Comparison of ENCODE assay signal across 12 cellular contexts in genomic region chr22:45235851-45236342, GRCh38. TPM values are rescaled to one million over a fixed set of nuclear protein-coding genes. Genes with fewer than 3 reads are reported as not detected.
A peak's percentile ranks its signal among the peaks of the same experiment; 100 is the strongest.
DNase-seq lines count a peak whose midpoint lies in the region; ATAC-seq, FAIRE-seq and TF ChIP-seq lines count a peak whose summit lies in the region.
"Had no signal": no experiment of that assay in that cellular context is flagged by ENCODE, and none has a peak within 500 bp of the region (broad histone marks: within the 10 kb centered on the region; RNA-seq: fewer than 3 reads in every experiment).

No MANE protein-coding gene starts in this region.

- H3K27ac Mint-ChIP-seq in activated CD8-positive, alpha-beta memory T cell treated with anti-CD3 and anti-CD28 coated beads, Interleukin-2, amount 10 ng/mL, durations not matched to agents 7 days and 5 days, result peak overlapping the region; percentile 70
- H3K27ac Mint-ChIP-seq in activated B cell treated with CpG ODN at 0.5 μM for 24 hours (peak overlapping the region; percentile 88), Calu3 (ENCODE audit: unreplicated experiment) (no peak overlapping the region)

- H3K27me3 Mint-ChIP-seq in activated CD8-positive, alpha-beta memory T cell treated with anti-CD3 and anti-CD28 coated beads, Interleukin-2, amount 10 ng/mL, durations not matched to agents 7 days and 5 days, result no peaks in the 10 kb centered on the region
- H3K27me3 Mint-ChIP-seq in activated B cell treated with CpG ODN at 0.5 μM for 24 hours (no peaks in the 10 kb centered on the region), Calu3 (ENCODE audit: unreplicated experiment) (no peaks in the 10 kb centered on the region)

- no CpG with 5 or more reads among the region's 20 CpGs for WGBS in trophoblast cell (ENCODE audit: extremely low coverage, insufficient coverage, insufficient read length)

- H3K14ac ChIP-seq in trophoblast cell (ENCODE audit: low read length), result no peak overlapping the region

- no peak overlapping the region for H3K9ac ChIP-seq in trophoblast cell (ENCODE audit: low read length)

- H3K4ac ChIP-seq in trophoblast cell (ENCODE audit: low read depth, low read length), result no peak overlapping the region

- no peak overlapping the region for H3K4me3 ChIP-seq in trophoblast cell (ENCODE audit: low read depth, low read length)

- no peaks in the 10 kb centered on the region for H3K27me3 ChIP-seq in trophoblast cell (ENCODE audit: insufficient read depth, low read length)

- peaks cover 4% of the 10 kb centered on the region for H3K36me3 Mint-ChIP-seq in activated CD8-positive, alpha-beta memory T cell treated with anti-CD3 and anti-CD28 coated beads, Interleukin-2, amount 10 ng/mL, durations not matched to agents 7 days and 5 days
- H3K36me3 Mint-ChIP-seq in activated B cell treated with CpG ODN at 0.5 μM for 24 hours (ENCODE audit: low read depth), result peaks cover 21% of the 10 kb centered on the region
- peaks cover 29% of the 10 kb centered on the region for H3K36me3 Mint-ChIP-seq in Calu3 (ENCODE audit: insufficient read depth, unreplicated experiment)
- H3K36me3 Mint-ChIP-seq: activated naive CD4-positive, alpha-beta T cell treated with anti-CD3 and anti-CD28 coated beads, Interleukin-2, amount 50 U/mL, for 72 hours had no signal

- CTCF ChIA-PET in activated CD8-positive, alpha-beta memory T cell treated with anti-CD3 and anti-CD28 coated beads, Interleukin-2, amount 10 ng/mL, durations not matched to agents 7 days and 5 days (lab: Charles Lee), result interaction anchor here (2.5 kb wide), 1 partner anchor 26 kb away, joined by 15 read pairs; no protein-coding TSS in a partner anchor
- CTCF ChIA-PET in activated B cell treated with CpG ODN at 0.5 μM for 24 hours (lab: Charles Lee), result interaction anchor here (1.0 to 2.0 kb wide), 6 partner anchors 10 to 202 kb away, joined by 4 to 6 read pairs (median 4); partner anchors contain the start of gene NUP50
- CTCF ChIA-PET in Calu3 (lab: Charles Lee), result no interaction called here

- H2AFZ ChIP-seq in trophoblast cell (ENCODE audit: insufficient read depth, low read length, poor library complexity), result no peak overlapping the region

- H3K9me3 ChIP-seq in trophoblast cell (ENCODE audit: insufficient read depth, low read depth, low read length), result peaks cover 2% of the 10 kb centered on the region

- H3K4me3 Mint-ChIP-seq in activated CD8-positive, alpha-beta memory T cell treated with anti-CD3 and anti-CD28 coated beads, Interleukin-2, amount 10 ng/mL, durations not matched to agents 7 days and 5 days, result no peak overlapping the region
- H3K4me3 Mint-ChIP-seq in activated B cell treated with CpG ODN at 0.5 μM for 24 hours (peak overlapping the region; percentile 70), Calu3 (ENCODE audit: low read depth, unreplicated experiment) (no peak overlapping the region)
- H3K4me3 Mint-ChIP-seq: WTC11 had no signal

- peak; percentile 50 for FAIRE-seq in urothelium cell line (lab: Jason Lieb, UNC)

- no peak overlapping the region for H3K23ac ChIP-seq in trophoblast cell (ENCODE audit: low read length)

- no peak overlapping the region for H4K12ac ChIP-seq in trophoblast cell (ENCODE audit: low read depth, low read length)

- H3K4me1 Mint-ChIP-seq in activated CD8-positive, alpha-beta memory T cell treated with anti-CD3 and anti-CD28 coated beads, Interleukin-2, amount 10 ng/mL, durations not matched to agents 7 days and 5 days, result peaks cover 33% of the 10 kb centered on the region
- H3K4me1 Mint-ChIP-seq in activated B cell treated with CpG ODN at 0.5 μM for 24 hours (peaks cover 85% of the 10 kb centered on the region), Calu3 (ENCODE audit: low read depth, unreplicated experiment) (peaks cover 14% of the 10 kb centered on the region)

- H2BK5ac ChIP-seq in trophoblast cell (ENCODE audit: low read depth, low read length, poor library complexity), result no peak overlapping the region

- intact Hi-C loops in activated B cell treated with CpG ODN at 0.5 μM for 24 hours (cut with micrococcal nuclease), result loop anchor here (1.0 to 2.0 kb wide), 2 partner anchors 17 to 27 kb away; no protein-coding TSS in a partner anchor
- intact Hi-C loops in Calu3 (cut with micrococcal nuclease; ENCODE audit: unreplicated experiment), result no loop called here

- BruUV-seq in Calu3 (replicated peaks; lab: Mats Ljungman, UMichigan), result no TSS peak

- ATAC-seq in activated CD8-positive, alpha-beta memory T cell treated with anti-CD3 and anti-CD28 coated beads, Interleukin-2, amount 10 ng/mL, durations not matched to agents 7 days and 5 days, result no peak
- ATAC-seq in HG03196 (IDR thresholded peaks at IDR 0.05; ENCODE audit: unreplicated experiment) (peak; percentile 4), activated B cell treated with CpG ODN at 0.5 μM for 24 hours (ENCODE audit: low read depth) (peak; percentile 18)
- ATAC-seq: WTC11 had no signal

- no peak overlapping the region for H2AK5ac ChIP-seq in trophoblast cell (ENCODE audit: low read length)

- no peak for DNase-seq in activated CD8-positive, alpha-beta memory T cell treated with anti-CD3 and anti-CD28 coated beads, Interleukin-2, amount 10 ng/mL, durations not matched to agents 7 days and 5 days
- no peak for DNase-seq in activated CD8-positive, alpha-beta memory T cell treated with anti-CD3 and anti-CD28 coated beads, Interleukin-2, amount 50 U/mL, for 48 hours
- DNase-seq in activated B cell treated with CpG ODN at 0.5 μM for 24 hours (peak; percentile 34), urothelium cell line (ENCODE audit: low spot score) (no peak), Calu3 (no peak), trophoblast cell (no peak)
- DNase-seq in central memory CD4-positive, alpha-beta T cell, result no peak
- DNase-seq: stimulated activated CD4-positive, alpha-beta T cell treated with anti-CD3 and anti-CD28 coated beads, Interleukin-4, amount 100 ng/mL, for 1 hour had no signal

- H2BK120ac ChIP-seq in trophoblast cell (ENCODE audit: insufficient read depth, low read length, poor library complexity), result no peak overlapping the region

- no peak overlapping the region for H3K4me2 ChIP-seq in trophoblast cell (ENCODE audit: low read length)

- no peaks in the 10 kb centered on the region for H3K9me3 Mint-ChIP-seq in activated CD8-positive, alpha-beta memory T cell treated with anti-CD3 and anti-CD28 coated beads, Interleukin-2, amount 10 ng/mL, durations not matched to agents 7 days and 5 days (ENCODE audit: low read depth)
- H3K9me3 Mint-ChIP-seq in activated B cell treated with CpG ODN at 0.5 μM for 24 hours, result no peaks in the 10 kb centered on the region
- H3K9me3 Mint-ChIP-seq in Calu3 (ENCODE audit: low read depth, unreplicated experiment), result no peaks in the 10 kb centered on the region
- H3K9me3 Mint-ChIP-seq: activated naive CD4-positive, alpha-beta T cell treated with anti-CD3 and anti-CD28 coated beads, Interleukin-2, amount 50 U/mL, for 72 hours; WTC11 had no signal

- H2BK12ac ChIP-seq in trophoblast cell (ENCODE audit: low read length), result no peak overlapping the region

- H3K18ac ChIP-seq in trophoblast cell (ENCODE audit: low read length), result no peak overlapping the region

- TF ChIP-seq CTCF in activated B cell treated with CpG ODN at 0.5 μM for 24 hours (IDR thresholded peaks at IDR 0.05) (no peak), Calu3 (IDR thresholded peaks at IDR 0.05; ENCODE audit: unreplicated experiment) (no peak)

- peaks cover 9% of the 10 kb centered on the region for H3K79me1 ChIP-seq in trophoblast cell (ENCODE audit: low read length)

- H3K79me2 ChIP-seq in trophoblast cell (ENCODE audit: control insufficient read depth, insufficient read depth, low read length, poor library complexity), result peaks cover 7% of the 10 kb centered on the region

- no peak overlapping the region for H3K27ac ChIP-seq in trophoblast cell (ENCODE audit: low read depth, low read length)

- H4K91ac ChIP-seq in trophoblast cell (ENCODE audit: low read depth, low read length), result no peak overlapping the region

- POLR2A ChIA-PET in activated B cell treated with CpG ODN at 0.5 μM for 24 hours (lab: Charles Lee), result interaction anchor here (0.9 to 3.0 kb wide), 8 partner anchors 9 to 72 kb away, joined by 3 to 27 read pairs (median 7); partner anchors contain the start of gene NUP50

- H4K8ac ChIP-seq in trophoblast cell (ENCODE audit: low read depth, low read length), result no peak overlapping the region

- peaks cover 13 to 27% of the 10 kb centered on the region in 2 experiments for H3K36me3 ChIP-seq in trophoblast cell (ENCODE audit: control insufficient read depth in 1 of 2, insufficient read depth in 2 of 2, low read length in 2 of 2)

- peaks cover 16 to 18% of the 10 kb centered on the region in 2 experiments for H3K4me1 ChIP-seq in trophoblast cell (ENCODE audit: control insufficient read depth in 1 of 2, insufficient read depth in 2 of 2, low read length in 2 of 2)

RNA-seq across cellular contexts. Expression of gene KIAA0930, which starts 4.8 kb away (rescaled TPM):
- total RNA-seq in activated CD8-positive, alpha-beta memory T cell treated with anti-CD3 and anti-CD28 coated beads, Interleukin-2, amount 10 ng/mL, durations not matched to agents 7 days and 5 days, result 10 to 100 TPM; 35.1 to 38.6 TPM
- total RNA-seq in activated B cell treated with CpG ODN at 0.5 μM for 24 hours (39.5 and 42.2 TPM in 2 replicates), Calu3 (2022) (56.8 and 83.2 TPM in 2 replicates)
- 68.2 and 71.9 TPM in 2 replicates for polyA plus RNA-seq in trophoblast cell (2013)

RNA-seq across cellular contexts. Expression of gene UPK3A, which starts 48.9 kb away (rescaled TPM):
- not detected for total RNA-seq in activated CD8-positive, alpha-beta memory T cell treated with anti-CD3 and anti-CD28 coated beads, Interleukin-2, amount 10 ng/mL, durations not matched to agents 7 days and 5 days
- 1.4 and 1.6 TPM in 2 replicates for total RNA-seq in activated B cell treated with CpG ODN at 0.5 μM for 24 hours
- not detected in 2 replicates for total RNA-seq in Calu3 (2022)
- not detected in 2 replicates for polyA plus RNA-seq in trophoblast cell (2013)
- total RNA-seq: activated naive CD4-positive, alpha-beta T cell treated with anti-CD3 and anti-CD28 coated beads, Interleukin-2, amount 50 U/mL, for 72 hours; omental fat pad had no signal
